Comparison of ENCODE assay signal across 6 cellular contexts in genomic region chr11:77891703-77892102, GRCh38.
DNase-seq lines count a peak whose midpoint lies in the region; ATAC-seq, FAIRE-seq and TF ChIP-seq lines count a peak whose summit lies in the region.
"Not testable (repeated sequence)": the region's sequence is repeated elsewhere in the genome, so short reads cannot be mapped to it uniquely, and the experiment has no call there.

No MANE protein-coding gene starts in this region.

- not testable (repeated sequence) for H3K79me2 ChIP-seq in PC-3 (ENCODE audit: low read length)

- peaks cover 13% of the 10 kb centered on the region for H3K36me3 ChIP-seq in PC-3 (ENCODE audit: low read depth, low read length)
- H3K36me3 ChIP-seq in bronchial epithelial cell (ENCODE audit: control insufficient read depth, insufficient read depth, low read length): not testable (repeated sequence)

- not testable (repeated sequence) for BruUV-seq in PC-3 (replicated peaks; lab: Mats Ljungman, UMichigan)

- FAIRE-seq in bronchial epithelial cell (lab: Jason Lieb, UNC): not testable (repeated sequence)

- H3K9me2 ChIP-seq in PC-3 (replicated peaks; ENCODE audit: low read length): not testable (repeated sequence)

- POLR2A ChIA-PET in PC-3 (lab: Charles Lee; ENCODE audit: unreplicated experiment): not testable (repeated sequence)

- H3K4me1 ChIP-seq in PC-3 (ENCODE audit: insufficient read depth, low read length): peaks cover 20% of the 10 kb centered on the region
- not testable (repeated sequence) for H3K4me1 ChIP-seq in foreskin keratinocyte

- H3K4me2 ChIP-seq in PC-3 (ENCODE audit: low read length): not testable (repeated sequence)

- H3K27ac Mint-ChIP-seq in HFFc6: 0 out of 2 replicates have a peak overlapping the region, but pooled peaks have one; percentile 62

- intact Hi-C loops in PC-3 (cut with micrococcal nuclease): not testable (repeated sequence)

- ATAC-seq in PC-3: peak; percentile 54
- ATAC-seq in foreskin keratinocyte: peak; percentile 19

- not testable (repeated sequence) for H3K4me3 ChIP-seq in PC-3 (ENCODE audit: low read length); bronchial epithelial cell (ENCODE audit: low read depth, low read length); epithelial cell of esophagus (ENCODE audit: low read length)

- H3K4me3 Mint-ChIP-seq in HFFc6: not testable (repeated sequence)

- H3K27ac ChIP-seq in PC-3 (ENCODE audit: low read length): peak overlapping the region; percentile 70
- not testable (repeated sequence) for H3K27ac ChIP-seq in foreskin keratinocyte

- DNase-seq in DMS153 (lab: John Stamatoyannopoulos, UW) (peak; percentile 3), PC-3 (peak; percentile 61), bronchial epithelial cell (ENCODE audit: low read depth) (peak; percentile 33), epithelial cell of esophagus (ENCODE audit: low read depth) (peak; percentile 35)
- not testable (repeated sequence) for DNase-seq in HFFc6, foreskin keratinocyte

- H3K9ac ChIP-seq in PC-3 (ENCODE audit: low read length): not testable (repeated sequence)

- TF ChIP-seq CTCF in HFFc6 (IDR thresholded peaks at IDR 0.05); PC-3 (conservative IDR thresholded peaks at IDR 0.05; ENCODE audit: low read depth, low read length); bronchial epithelial cell (IDR thresholded peaks at IDR 0.05; ENCODE audit: insufficient read depth, low read length, severe bottlenecking); epithelial cell of esophagus (IDR thresholded peaks at IDR 0.05; ENCODE audit: insufficient read depth, low read depth, low read length, missing control alignments); foreskin keratinocyte (conservative IDR thresholded peaks at IDR 0.05): not testable (repeated sequence)

- not testable (repeated sequence) for H3K27me3 Mint-ChIP-seq in HFFc6 (ENCODE audit: insufficient read depth)

- not testable (repeated sequence) for H3F3A ChIP-seq in PC-3 (ENCODE audit: low read length, unreplicated experiment)

- H2AFZ ChIP-seq in PC-3 (ENCODE audit: low read length): not testable (repeated sequence)

- not testable (repeated sequence) for H3K9me3 ChIP-seq in PC-3 (ENCODE audit: low read length)

- not testable (repeated sequence) for H3K9me3 Mint-ChIP-seq in HFFc6

- peaks cover 28% of the 10 kb centered on the region for H3K4me1 Mint-ChIP-seq in HFFc6 (ENCODE audit: low read depth)

- peaks cover 13% of the 10 kb centered on the region for H3K36me3 Mint-ChIP-seq in HFFc6 (ENCODE audit: low read depth)

- not testable (repeated sequence) for H3K27me3 ChIP-seq in PC-3 (ENCODE audit: low read length); bronchial epithelial cell (ENCODE audit: control insufficient read depth, insufficient read depth, low read length); foreskin keratinocyte

- H4K20me1 ChIP-seq in PC-3 (ENCODE audit: low read length): not testable (repeated sequence)

- CTCF ChIA-PET in PC-3 (lab: Charles Lee): not testable (repeated sequence)
